Comparison of ENCODE assay signal across 8 cellular contexts in genomic region chr2:218284106-218284811, GRCh38. TPM values are rescaled to one million over a fixed set of nuclear protein-coding genes. Genes with fewer than 3 reads are reported as not detected.
A peak's percentile ranks its signal among the peaks of the same experiment; 100 is the strongest.
DNase-seq lines count a peak whose midpoint lies in the region; ATAC-seq and TF ChIP-seq lines count a peak whose summit lies in the region.

No MANE protein-coding gene starts in this region.

- no peaks in the 10 kb centered on the region for H3K36me3 Mint-ChIP-seq in natural killer cell treated with Interleukin-12 subunit alpha and Interleukin-12 subunit beta and Interleukin-15 and Interleukin-18, amount 100 ng/mL, for 72 hours

- peak overlapping the region; percentile 98 to 99 for H3K27ac Mint-ChIP-seq in natural killer cell treated with Interleukin-12 subunit alpha and Interleukin-12 subunit beta and Interleukin-15 and Interleukin-18, amount 100 ng/mL, for 72 hours

- no peaks in the 10 kb centered on the region for H3K9me3 Mint-ChIP-seq in natural killer cell treated with Interleukin-12 subunit alpha and Interleukin-12 subunit beta and Interleukin-15 and Interleukin-18, amount 100 ng/mL, for 72 hours

- POLR2A ChIA-PET in GM10248 (lab: Yijun Ruan, JAX), result no interaction called here

- no peak overlapping the region for H3K4me3 ChIP-seq in choroid plexus epithelial cell (ENCODE audit: low read depth, low read length)

- no peak for TF ChIP-seq CTCF in GM10248 (IDR thresholded peaks at IDR 0.05; ENCODE audit: control extremely low read depth, extremely low read depth, low read depth, missing control alignments)
- no peak for TF ChIP-seq CTCF in choroid plexus epithelial cell (conservative IDR thresholded peaks at IDR 0.05; ENCODE audit: low read depth, low read length)

- CTCF ChIA-PET in GM10248 (lab: Yijun Ruan, JAX), result interaction anchor here (1.0 to 7.9 kb wide), 4 partner anchors 12 to 112 kb away, joined by 5 to 115 read pairs (median 19); partner anchors contain the start of genes AAMP and PNKD

- H3K4me3 Mint-ChIP-seq in natural killer cell treated with Interleukin-12 subunit alpha and Interleukin-12 subunit beta and Interleukin-15 and Interleukin-18, amount 100 ng/mL, for 72 hours, result peak overlapping the region; percentile 92

- no peaks in the 10 kb centered on the region for H3K27me3 Mint-ChIP-seq in natural killer cell treated with Interleukin-12 subunit alpha and Interleukin-12 subunit beta and Interleukin-15 and Interleukin-18, amount 100 ng/mL, for 72 hours

- DNase-seq in GM10248 (ENCODE audit: extremely low spot score) (peak; percentile 83), choroid plexus epithelial cell (ENCODE audit: low read depth) (peak; percentile 87), ureter (ENCODE audit: low spot score) (peak; percentile 79), DMS79 (lab: John Stamatoyannopoulos, UW) (no peak), NOMO-1 treated with dmso at 0.1 percent for 144 hours (lab: John Stamatoyannopoulos, UW; ENCODE audit: unreplicated experiment) (no peak)
- DNase-seq in activated CD4-positive, CD25-positive, alpha-beta regulatory T cell treated with anti-CD3 and anti-CD28 coated beads, Interleukin-2, amount 50 U/mL, for 72 hours, result peak; percentile 56
- peak; percentile 83 for DNase-seq in natural killer cell treated with Interleukin-12 subunit alpha and Interleukin-12 subunit beta and Interleukin-15 and Interleukin-18, amount 100 ng/mL, for 72 hours (ENCODE audit: low spot score)

- peaks cover 47 to 56% of the 10 kb centered on the region in 2 donors for H3K4me1 Mint-ChIP-seq in natural killer cell treated with Interleukin-12 subunit alpha and Interleukin-12 subunit beta and Interleukin-15 and Interleukin-18, amount 100 ng/mL, for 72 hours (ENCODE audit: low read depth in 2 of 2)

- peak; percentile 42 for ATAC-seq in HG02938 (IDR thresholded peaks at IDR 0.05; ENCODE audit: unreplicated experiment)
- ATAC-seq in natural killer cell treated with Interleukin-12 subunit alpha and Interleukin-12 subunit beta and Interleukin-15 and Interleukin-18, amount 100 ng/mL, for 72 hours, result peak; percentile 82 to 86

RNA-seq across cellular contexts. Expression of gene TMBIM1, which starts 8.0 kb away (rescaled TPM):
- total RNA-seq in natural killer cell treated with Interleukin-12 subunit alpha and Interleukin-12 subunit beta and Interleukin-15 and Interleukin-18, amount 100 ng/mL, for 72 hours, result 10 to 100 TPM; 42.8 to 79.0 TPM
- total RNA-seq in ureter, result 256 TPM

RNA-seq across cellular contexts. Expression of gene PNKD, which starts 13.9 kb away (rescaled TPM):
- 10 to 100 TPM; 20.6 to 22.0 TPM for total RNA-seq in natural killer cell treated with Interleukin-12 subunit alpha and Interleukin-12 subunit beta and Interleukin-15 and Interleukin-18, amount 100 ng/mL, for 72 hours
- total RNA-seq in ureter, result 66.2 TPM

RNA-seq across cellular contexts. Expression of gene AAMP, which starts 14.3 kb away (rescaled TPM):
- total RNA-seq in natural killer cell treated with Interleukin-12 subunit alpha and Interleukin-12 subunit beta and Interleukin-15 and Interleukin-18, amount 100 ng/mL, for 72 hours, result 100 to 1,000 TPM in 1 of 2 donors, 10 to 100 TPM in 1; 75.6 to 104 TPM
- 82.0 TPM for total RNA-seq in ureter

RNA-seq across cellular contexts. Expression of gene GPBAR1, which starts 23.4 kb away (rescaled TPM):
- total RNA-seq in natural killer cell treated with Interleukin-12 subunit alpha and Interleukin-12 subunit beta and Interleukin-15 and Interleukin-18, amount 100 ng/mL, for 72 hours, result 1 to 10 TPM; 2.6 to 3.0 TPM
- 1.5 TPM for total RNA-seq in ureter

Comparison
In these comparisons a context has a peak if more than half of its experiments do, and no peak if none do; other contexts are left out.
1. DNase-seq: peak in GM10248 (single experiment), activated CD4-positive, CD25-positive, alpha-beta regulatory T cell treated with anti-CD3 and anti-CD28 coated beads, Interleukin-2, amount 50 U/mL, for 72 hours (single experiment), choroid plexus epithelial cell (single experiment), natural killer cell treated with Interleukin-12 subunit alpha and Interleukin-12 subunit beta and Interleukin-15 and Interleukin-18, amount 100 ng/mL, for 72 hours (single experiment) and ureter (single experiment); none in DMS79 (single experiment) and NOMO-1 treated with dmso at 0.1 percent for 144 hours (single experiment).